In the genomic region with DNA sequence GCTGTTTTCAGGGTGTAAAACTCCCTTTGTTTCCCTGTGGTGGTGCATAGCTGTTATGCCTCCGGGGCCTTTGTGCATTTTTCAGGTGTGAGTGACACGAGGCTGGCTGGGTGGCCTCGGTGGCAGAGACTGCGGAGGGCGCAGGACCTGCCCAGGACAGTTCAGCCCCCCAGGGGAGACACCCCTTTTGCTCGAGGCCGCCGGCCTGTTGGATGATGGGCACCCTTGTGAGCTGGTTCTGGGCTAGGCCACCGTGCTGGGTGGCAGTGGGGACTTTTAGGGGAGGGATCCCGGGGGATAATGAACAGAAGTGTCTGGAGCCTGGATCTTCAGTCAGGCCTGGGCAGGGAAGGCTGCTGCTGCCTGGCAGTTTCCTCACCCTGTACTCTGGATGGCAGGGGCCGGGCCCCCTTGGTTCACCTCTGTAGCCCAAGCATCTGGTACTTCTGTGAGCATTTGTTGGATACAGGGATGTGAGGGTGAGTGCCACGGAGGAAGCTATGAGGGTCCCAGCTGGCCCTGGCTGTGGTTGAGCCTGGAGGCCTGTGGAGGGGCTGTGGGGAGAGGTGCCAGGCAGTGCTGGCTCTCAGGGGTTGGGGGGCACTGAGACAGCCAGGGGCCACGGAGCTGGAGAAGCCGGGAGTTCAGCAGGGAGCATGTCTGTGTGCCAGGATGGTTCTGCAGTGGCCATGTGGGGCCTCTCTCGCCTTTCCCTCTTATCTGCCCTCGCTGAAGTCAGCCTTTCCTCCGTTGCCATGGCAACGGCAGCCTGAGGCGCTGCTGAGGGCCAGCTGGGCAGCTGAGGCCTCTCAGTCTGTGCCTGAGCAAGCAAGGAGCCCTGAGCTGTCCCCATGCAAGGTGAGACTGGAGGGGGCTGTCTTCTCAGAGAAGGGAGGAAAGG, we compare ENCODE assay signal across 9 cellular contexts. TPM values are rescaled to one million over a fixed set of nuclear protein-coding genes. Genes with fewer than 3 reads are reported as not detected.
DNase-seq lines count a peak whose midpoint lies in the region; ATAC-seq and TF ChIP-seq lines count a peak whose summit lies in the region.
"Had no signal": no experiment of that assay in that cellular context is flagged by ENCODE, and none has a peak within 500 bp of the region (broad histone marks: within the 10 kb centered on the region; RNA-seq: fewer than 3 reads in every experiment).

No MANE protein-coding gene starts in this region.

- no peak overlapping the region; the same call in 1 of the 2 replicates for H3K4me2 ChIP-seq in IMR-90 (ENCODE audit: low read depth, low read length)

- no peak overlapping the region for H3K14ac ChIP-seq in IMR-90 (replicated peaks; ENCODE audit: low read depth, low read length)

- ATAC-seq in IMR-90 (ENCODE audit: low read depth): peak; percentile 71
- ATAC-seq in GM21447 (IDR thresholded peaks at IDR 0.05; ENCODE audit: unreplicated experiment): no peak
- no peak for ATAC-seq in natural killer cell
- ATAC-seq in GM18498 (IDR thresholded peaks at IDR 0.05; ENCODE audit: unreplicated experiment): no peak

- H3K9me3 Mint-ChIP-seq in natural killer cell: no peaks in the 10 kb centered on the region
- H3K9me3 Mint-ChIP-seq: memory B cell had no signal

- no peak overlapping the region for H2AK5ac ChIP-seq in IMR-90 (ENCODE audit: low read depth, low read length)

- intact Hi-C loops in IMR-90 (cut with micrococcal nuclease): loop anchor here (1.0 to 5.0 kb wide), 4 partner anchors 40 to 901 kb away; partner anchors contain the start of gene EPHB1
- intact Hi-C loops in natural killer cell (cut with micrococcal nuclease): loop anchor here (5.0 kb wide), 1 partner anchor 1441 kb away; no protein-coding TSS in a partner anchor

- no peaks in the 10 kb centered on the region for H3K36me3 Mint-ChIP-seq in natural killer cell
- H3K36me3 Mint-ChIP-seq: memory B cell had no signal

- DNase-seq in A172 (ENCODE audit: low spot score): peak; percentile 46
- peak; percentile 70 for DNase-seq in IMR-90
- DNase-seq in inferior parietal cortex (ENCODE audit: extremely low spot score): peak; percentile 67
- no peak for DNase-seq in NCI-H2029 (lab: John Stamatoyannopoulos, UW)
- no peak for DNase-seq in natural killer cell

- no peak overlapping the region for H2AFZ ChIP-seq in IMR-90 (replicated peaks; ENCODE audit: low read length, poor library complexity)

- no peak overlapping the region for H2BK5ac ChIP-seq in IMR-90 (ENCODE audit: low read depth, low read length, poor library complexity, severe bottlenecking)

- TF ChIP-seq RAD21 in IMR-90 (IDR thresholded peaks at IDR 0.05; ENCODE audit: low read length): no peak

- dilution Hi-C loops in IMR-90 (cut with HindIII; ENCODE audit: low sequenced_read_pairs, unreplicated experiment): no loop called here

- no peak overlapping the region for H3K27ac ChIP-seq in IMR-90 (ENCODE audit: insufficient read depth, low read length)
- H3K27ac ChIP-seq in angular gyrus (ENCODE audit: low read depth, low read length): peak overlapping the region; percentile 68

- H3K18ac ChIP-seq in IMR-90 (ENCODE audit: low read depth, low read length): no peak overlapping the region

- TF ChIP-seq CTCF in IMR-90 (conservative IDR thresholded peaks at IDR 0.05; ENCODE audit: low read depth, low read length) (no peak), natural killer cell (IDR thresholded peaks at IDR 0.05) (no peak)

- POLR2A ChIA-PET in IMR-90 (lab: Charles Lee; ENCODE audit: unreplicated experiment): no interaction called here

- no peak overlapping the region for H3K27ac Mint-ChIP-seq in natural killer cell
- H3K27ac Mint-ChIP-seq: memory B cell had no signal

- H3K27me3 Mint-ChIP-seq in natural killer cell (ENCODE audit: low read depth in 2 of 2): peaks cover 0 to 5% of the 10 kb centered on the region in 2 donors

- peaks cover 0 to 17% of the 10 kb centered on the region in 2 donors for H3K4me1 Mint-ChIP-seq in natural killer cell

- no TSS peak for BruUV-seq in IMR-90 (replicated peaks; lab: Mats Ljungman, UMichigan)

- no peak overlapping the region for H3K4me3 ChIP-seq in IMR-90 (ENCODE audit: insufficient read depth, low read depth, low read length)

- H3K23ac ChIP-seq in IMR-90 (ENCODE audit: low read depth, low read length): no peak overlapping the region

- no peak overlapping the region for H2BK120ac ChIP-seq in IMR-90 (ENCODE audit: low read depth, low read length)

- no peaks in the 10 kb centered on the region for H3K79me1 ChIP-seq in IMR-90 (ENCODE audit: low read depth in 1 of 2, low read length in 2 of 2)

- no peak for TF ChIP-seq POLR2A in IMR-90 (IDR thresholded peaks at IDR 0.05; ENCODE audit: low read depth, low read length)

- H3K9me1 ChIP-seq in IMR-90 (ENCODE audit: insufficient read depth, low read length): peaks cover 3% of the 10 kb centered on the region; the same call in 1 of the 2 replicates

- no peak overlapping the region for H3K56ac ChIP-seq in IMR-90 (ENCODE audit: extremely low read depth, insufficient read depth, low read length)

- CTCF ChIA-PET in IMR-90 (lab: Yijun Ruan, JAX): interaction anchor here (0.8 to 1.8 kb wide), 9 partner anchors 13 to 902 kb away, joined by 3 to 16 read pairs (median 4); partner anchors contain the start of gene EPHB1

- peaks cover 3% of the 10 kb centered on the region; the same call in 1 of the 2 replicates for H3K4me1 ChIP-seq in IMR-90 (ENCODE audit: control insufficient read depth, insufficient read depth, low read length)

- no peak overlapping the region for H4K91ac ChIP-seq in IMR-90 (ENCODE audit: insufficient read depth, low read depth, low read length)

- in situ Hi-C loops in IMR-90 (cut with MboI; ENCODE audit: low sequenced_read_pairs): loop anchor here (5.0 to 10.0 kb wide), 2 partner anchors 156 to 1293 kb away; no protein-coding TSS in a partner anchor

- H4K20me1 ChIP-seq in IMR-90 (ENCODE audit: insufficient read depth, low read length): no peaks in the 10 kb centered on the region

- no peak overlapping the region for H2BK15ac ChIP-seq in IMR-90 (ENCODE audit: low read depth, low read length)

- no peak overlapping the region for H4K8ac ChIP-seq in IMR-90 (ENCODE audit: low read depth in 2 of 2, low read length in 2 of 2)

- peaks cover 22% of the 10 kb centered on the region for H3K27me3 ChIP-seq in IMR-90 (ENCODE audit: control insufficient read depth, insufficient read depth, low read length)

- WGBS in IMR-90 (ENCODE audit: extremely low coverage in 2 of 2, insufficient read length in 1 of 2), 2 experiments: 32% methylated on average over 12 of the region's 19 CpGs; no CpG with 5 or more reads in 1 of the 2 experiments

- H2BK20ac ChIP-seq in IMR-90 (ENCODE audit: low read depth, low read length): no peak overlapping the region

- H3K4me3 Mint-ChIP-seq in natural killer cell: no peak overlapping the region
- H3K4me3 Mint-ChIP-seq: memory B cell had no signal

- H3K4ac ChIP-seq in IMR-90 (ENCODE audit: low read depth, low read length): no peak overlapping the region

- no peak overlapping the region for H2AK9ac ChIP-seq in IMR-90 (replicated peaks; ENCODE audit: low read depth, low read length, poor library complexity)

- no peaks in the 10 kb centered on the region for H3K36me3 ChIP-seq in IMR-90 (ENCODE audit: control insufficient read depth, insufficient read depth, low read length)

- no peaks in the 10 kb centered on the region for H3K9me3 ChIP-seq in IMR-90 (ENCODE audit: control insufficient read depth, insufficient read depth, low read length)

- H4K5ac ChIP-seq in IMR-90 (ENCODE audit: low read depth, low read length): no peak overlapping the region

- no peak overlapping the region for H3K9ac ChIP-seq in IMR-90 (ENCODE audit: low read depth, low read length)

TF ChIP-seq in IMR-90, 13 proteins besides CTCF, POLR2A, EP300 and RAD21:
- TF ChIP-seq RFX5 (IDR thresholded peaks at IDR 0.05; ENCODE audit: low read depth, low read length) (peak; percentile 69; the same call in 1 of the 2 replicates), MXI1 (IDR thresholded peaks at IDR 0.05; ENCODE audit: borderline replicate concordance, low read depth, low read length) (no peak)
- TF ChIP-seq, protein P1, sequence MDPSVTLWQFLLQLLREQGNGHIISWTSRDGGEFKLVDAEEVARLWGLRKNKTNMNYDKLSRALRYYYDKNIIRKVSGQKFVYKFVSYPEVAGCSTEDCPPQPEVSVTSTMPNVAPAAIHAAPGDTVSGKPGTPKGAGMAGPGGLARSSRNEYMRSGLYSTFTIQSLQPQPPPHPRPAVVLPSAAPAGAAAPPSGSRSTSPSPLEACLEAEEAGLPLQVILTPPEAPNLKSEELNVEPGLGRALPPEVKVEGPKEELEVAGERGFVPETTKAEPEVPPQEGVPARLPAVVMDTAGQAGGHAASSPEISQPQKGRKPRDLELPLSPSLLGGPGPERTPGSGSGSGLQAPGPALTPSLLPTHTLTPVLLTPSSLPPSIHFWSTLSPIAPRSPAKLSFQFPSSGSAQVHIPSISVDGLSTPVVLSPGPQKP (IDR thresholded peaks at IDR 0.05; ENCODE audit: borderline replicate concordance, low read depth, low read length): no peak

RNA-seq across cellular contexts. Expression of gene KY, which starts 49.0 kb away (rescaled TPM):
- total RNA-seq in A172 (2014; rRNA removed; shearing (Covaris generic)): not detected in 2 replicates
- total RNA-seq in IMR-90 (2012; rRNA removed) (under 0.01 TPM in 2 replicates), natural killer cell (under 1 TPM in 1 of 3 donors, not detected in 2; 0.15 TPM)
- 0.04 and 0.09 TPM in 2 replicates for polyA plus RNA-seq in IMR-90 (2012; rRNA removed)
- 0.02 TPM in 2 replicates for polyA plus RNA-seq in IMR-90 (2012; cell fraction: cytosol; rRNA removed)
- 0.02 and 0.04 TPM in 2 replicates for polyA plus RNA-seq in IMR-90 (2012; cell fraction: nucleus; rRNA removed; ENCODE audit: low replicate concordance)

Comparison
In these comparisons a context has a peak if more than half of its experiments do, and no peak if none do; other contexts are left out.
1. DNase-seq: peak in A172 (single experiment), IMR-90 (single experiment) and inferior parietal cortex (single experiment); none in NCI-H2029 (single experiment) and natural killer cell (single experiment).